1 cellular context compared by ENCODE assay signal in the genomic region with DNA sequence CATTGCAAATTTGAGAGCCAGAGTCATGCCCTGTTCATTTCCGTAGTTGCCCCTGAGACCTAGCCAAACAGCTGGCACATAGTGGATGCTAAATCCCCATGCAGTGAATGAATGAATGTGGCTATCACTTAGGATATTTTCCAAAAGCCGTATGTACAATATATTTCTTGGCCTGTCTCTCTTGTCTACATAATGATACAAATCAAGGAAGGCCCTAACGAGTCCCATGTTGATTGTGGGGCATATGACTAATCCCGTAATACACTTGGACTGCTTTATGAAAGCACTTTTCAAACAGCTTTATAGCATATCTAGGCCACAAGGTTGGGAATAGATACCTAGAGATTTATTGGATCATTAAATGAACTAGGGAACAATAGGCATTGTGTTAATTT.
TF ChIP-seq lines count a peak whose summit lies in the region.

No MANE protein-coding gene starts in this region.

TF ChIP-seq in WTC11, 78 proteins besides CTCF, POLR2A, EP300 and RAD21 (continued from another document):
- TF ChIP-seq, protein P1, sequence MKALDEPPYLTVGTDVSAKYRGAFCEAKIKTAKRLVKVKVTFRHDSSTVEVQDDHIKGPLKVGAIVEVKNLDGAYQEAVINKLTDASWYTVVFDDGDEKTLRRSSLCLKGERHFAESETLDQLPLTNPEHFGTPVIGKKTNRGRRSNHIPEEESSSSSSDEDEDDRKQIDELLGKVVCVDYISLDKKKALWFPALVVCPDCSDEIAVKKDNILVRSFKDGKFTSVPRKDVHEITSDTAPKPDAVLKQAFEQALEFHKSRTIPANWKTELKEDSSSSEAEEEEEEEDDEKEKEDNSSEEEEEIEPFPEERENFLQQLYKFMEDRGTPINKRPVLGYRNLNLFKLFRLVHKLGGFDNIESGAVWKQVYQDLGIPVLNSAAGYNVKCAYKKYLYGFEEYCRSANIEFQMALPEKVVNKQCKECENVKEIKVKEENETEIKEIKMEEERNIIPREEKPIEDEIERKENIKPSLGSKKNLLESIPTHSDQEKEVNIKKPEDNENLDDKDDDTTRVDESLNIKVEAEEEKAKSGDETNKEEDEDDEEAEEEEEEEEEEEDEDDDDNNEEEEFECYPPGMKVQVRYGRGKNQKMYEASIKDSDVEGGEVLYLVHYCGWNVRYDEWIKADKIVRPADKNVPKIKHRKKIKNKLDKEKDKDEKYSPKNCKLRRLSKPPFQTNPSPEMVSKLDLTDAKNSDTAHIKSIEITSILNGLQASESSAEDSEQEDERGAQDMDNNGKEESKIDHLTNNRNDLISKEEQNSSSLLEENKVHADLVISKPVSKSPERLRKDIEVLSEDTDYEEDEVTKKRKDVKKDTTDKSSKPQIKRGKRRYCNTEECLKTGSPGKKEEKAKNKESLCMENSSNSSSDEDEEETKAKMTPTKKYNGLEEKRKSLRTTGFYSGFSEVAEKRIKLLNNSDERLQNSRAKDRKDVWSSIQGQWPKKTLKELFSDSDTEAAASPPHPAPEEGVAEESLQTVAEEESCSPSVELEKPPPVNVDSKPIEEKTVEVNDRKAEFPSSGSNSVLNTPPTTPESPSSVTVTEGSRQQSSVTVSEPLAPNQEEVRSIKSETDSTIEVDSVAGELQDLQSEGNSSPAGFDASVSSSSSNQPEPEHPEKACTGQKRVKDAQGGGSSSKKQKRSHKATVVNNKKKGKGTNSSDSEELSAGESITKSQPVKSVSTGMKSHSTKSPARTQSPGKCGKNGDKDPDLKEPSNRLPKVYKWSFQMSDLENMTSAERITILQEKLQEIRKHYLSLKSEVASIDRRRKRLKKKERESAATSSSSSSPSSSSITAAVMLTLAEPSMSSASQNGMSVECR (CRISPR knock-in tag; IDR thresholded peaks at IDR 0.05; ENCODE audit: borderline replicate concordance) = no peak
- no peak for TF ChIP-seq KAT7 (CRISPR knock-in tag; IDR thresholded peaks at IDR 0.05; ENCODE audit: borderline replicate concordance)
